Comparison of ENCODE assay signal across 13 cellular contexts in genomic region chr19:10812196-10812595, GRCh38. TPM values are rescaled to one million over a fixed set of nuclear protein-coding genes. Genes with fewer than 3 reads are reported as not detected.
DNase-seq lines count a peak whose midpoint lies in the region; ATAC-seq, FAIRE-seq and TF ChIP-seq lines count a peak whose summit lies in the region.
"Had no signal": no experiment of that assay in that cellular context is flagged by ENCODE, and none has a peak within 500 bp of the region (broad histone marks: within the 10 kb centered on the region; RNA-seq: fewer than 3 reads in every experiment).

No MANE protein-coding gene starts in this region.

- H3K4me3 Mint-ChIP-seq in CD8-positive, alpha-beta memory T cell = no peak overlapping the region
- H3K4me3 Mint-ChIP-seq in activated CD4-positive, alpha-beta memory T cell treated with anti-CD3 and anti-CD28 coated beads, Interleukin-2, amount 10 ng/mL, durations not matched to agents 7 days and 5 days = no peak overlapping the region

- TF ChIP-seq RAD21 in A549 (conservative IDR thresholded peaks at IDR 0.05 in 1 of 2, IDR thresholded peaks at IDR 0.05 in 1 of 2) = no peak

- no peaks in the 10 kb centered on the region for H3K79me2 ChIP-seq in mesendoderm (ENCODE audit: control insufficient read depth, insufficient read depth, low read length)

- no peak overlapping the region for H4K5ac ChIP-seq in mesendoderm (ENCODE audit: low read length)

- H3K9me3 Mint-ChIP-seq in CD8-positive, alpha-beta memory T cell = no peaks in the 10 kb centered on the region
- H3K9me3 Mint-ChIP-seq in activated CD4-positive, alpha-beta memory T cell treated with anti-CD3 and anti-CD28 coated beads, Interleukin-2, amount 10 ng/mL, durations not matched to agents 7 days and 5 days = peaks cover 8% of the 10 kb centered on the region

- POLR2A ChIA-PET in A549 (lab: Yijun Ruan, JAX) = interaction anchor here (0.6 kb wide), 1 partner anchor 138 kb away, joined by 10 read pairs; no protein-coding TSS in a partner anchor
- POLR2A ChIA-PET in CD8-positive, alpha-beta memory T cell (lab: Charles Lee) = no interaction called here
- POLR2A ChIA-PET in activated CD4-positive, alpha-beta memory T cell treated with anti-CD3 and anti-CD28 coated beads, Interleukin-2, amount 10 ng/mL, durations not matched to agents 7 days and 5 days (lab: Charles Lee) = no interaction called here

- no peak overlapping the region for H3K23ac ChIP-seq in mesendoderm (ENCODE audit: low read length)

- peak overlapping the region in 2 of 8 donors; percentile 47 to 71 for H3K27ac Mint-ChIP-seq in CD8-positive, alpha-beta memory T cell
- peak overlapping the region; percentile 82 for H3K27ac Mint-ChIP-seq in activated CD4-positive, alpha-beta memory T cell treated with anti-CD3 and anti-CD28 coated beads, Interleukin-2, amount 10 ng/mL, durations not matched to agents 7 days and 5 days

- WGBS in A549 (ENCODE audit: missing lambda C conversion rate) = 91% methylated on average over 14 of the region's 19 CpGs
- no CpG with 5 or more reads among the region's 19 CpGs for WGBS in mesendoderm (ENCODE audit: extremely low coverage, insufficient coverage, low lambda C conversion rate)
- 94% methylated on average over 19 of the region's 19 CpGs for WGBS in esophagus muscularis mucosa

- no peak overlapping the region for H2BK15ac ChIP-seq in mesendoderm (replicated peaks; ENCODE audit: low read depth)

- TF ChIP-seq POLR2A in A549 (IDR thresholded peaks at IDR 0.05; ENCODE audit: low read length) (no peak), esophagus muscularis mucosa (IDR thresholded peaks at IDR 0.05; ENCODE audit: low read depth) (no peak)

- no peak overlapping the region for H2BK5ac ChIP-seq in mesendoderm (ENCODE audit: low read length)

- TF ChIP-seq CTCF in A549 (IDR thresholded peaks at IDR 0.05) (no peak), esophagus muscularis mucosa (IDR thresholded peaks at IDR 0.05) (no peak)

- H3K18ac ChIP-seq in mesendoderm (ENCODE audit: low read length) = no peak overlapping the region

- H2BK120ac ChIP-seq in mesendoderm (ENCODE audit: low read depth, low read length) = no peak overlapping the region

- H3K36me3 Mint-ChIP-seq in CD8-positive, alpha-beta memory T cell = peaks cover 10 to 60% (median 12%) of the 10 kb centered on the region in 3 donors
- peaks cover 56% of the 10 kb centered on the region for H3K36me3 Mint-ChIP-seq in activated CD4-positive, alpha-beta memory T cell treated with anti-CD3 and anti-CD28 coated beads, Interleukin-2, amount 10 ng/mL, durations not matched to agents 7 days and 5 days (ENCODE audit: low read depth)

- no peak for FAIRE-seq in A549 (lab: Jason Lieb, UNC)

- H3K36me3 ChIP-seq in CD8-positive, alpha-beta memory T cell (ENCODE audit: insufficient read depth, low read length) = peaks cover 27% of the 10 kb centered on the region
- H3K36me3 ChIP-seq in mesendoderm (ENCODE audit: control insufficient read depth, insufficient read depth, low read length) = peaks cover 3% of the 10 kb centered on the region
- H3K36me3 ChIP-seq in esophagus muscularis mucosa = peaks cover 25 to 98% (median 91%) of the 10 kb centered on the region in 4 donors

- H3K27ac ChIP-seq in A549 = peak overlapping the region; percentile 80 to 90; a peak in 5 of 6 replicates
- H3K27ac ChIP-seq in CD8-positive, alpha-beta memory T cell (ENCODE audit: low read depth, low read length) = peak overlapping the region; percentile 31
- H3K27ac ChIP-seq in mesendoderm (ENCODE audit: low read depth, low read length) = no peak overlapping the region
- peak overlapping the region in 1 of 4 donors; percentile 45 for H3K27ac ChIP-seq in esophagus muscularis mucosa (replicated peaks in 1 of 4)

- CTCF ChIA-PET in A549 (lab: Yijun Ruan, JAX) = interaction anchor here (1.5 kb wide), 2 partner anchors 95 to 105 kb away, joined by 3 to 5 read pairs; partner anchors contain the start of gene DNM2
- CTCF ChIA-PET in CD8-positive, alpha-beta memory T cell (lab: Charles Lee) = no interaction called here
- CTCF ChIA-PET in activated CD4-positive, alpha-beta memory T cell treated with anti-CD3 and anti-CD28 coated beads, Interleukin-2, amount 10 ng/mL, durations not matched to agents 7 days and 5 days (lab: Charles Lee) = interaction anchor here (0.6 kb wide), 1 partner anchor 102 kb away, joined by 3 read pairs; no protein-coding TSS in a partner anchor

- H3K27me3 ChIP-seq in CD8-positive, alpha-beta memory T cell (ENCODE audit: insufficient read depth, low read length, poor library complexity, severe bottlenecking) = no peaks in the 10 kb centered on the region
- no peaks in the 10 kb centered on the region for H3K27me3 ChIP-seq in mesendoderm (ENCODE audit: insufficient read depth, low read length, poor library complexity)
- no peaks in the 10 kb centered on the region for H3K27me3 ChIP-seq in esophagus muscularis mucosa
- H3K27me3 ChIP-seq: sigmoid colon had no signal

- TF ChIP-seq EP300 in A549 (IDR thresholded peaks at IDR 0.05) (no peak), esophagus muscularis mucosa (IDR thresholded peaks at IDR 0.05) (no peak)

- no peaks in the 10 kb centered on the region for H3K9me3 ChIP-seq in A549
- no peaks in the 10 kb centered on the region for H3K9me3 ChIP-seq in CD8-positive, alpha-beta memory T cell (ENCODE audit: low read length)
- H3K9me3 ChIP-seq in esophagus muscularis mucosa = no peaks in the 10 kb centered on the region
- H3K9me3 ChIP-seq: sigmoid colon had no signal

- ATAC-seq in A549 (no peak), HG02852 (IDR thresholded peaks at IDR 0.05; ENCODE audit: unreplicated experiment) (no peak)

- peak overlapping the region; percentile 25 for H3K56ac ChIP-seq in mesendoderm (ENCODE audit: low read length)

- no peak overlapping the region for H2AK5ac ChIP-seq in mesendoderm (ENCODE audit: low read length)

- H3K4me1 Mint-ChIP-seq in CD8-positive, alpha-beta memory T cell = peaks cover 32 to 52% (median 41%) of the 10 kb centered on the region in 3 donors
- peaks cover 58% of the 10 kb centered on the region for H3K4me1 Mint-ChIP-seq in activated CD4-positive, alpha-beta memory T cell treated with anti-CD3 and anti-CD28 coated beads, Interleukin-2, amount 10 ng/mL, durations not matched to agents 7 days and 5 days

- DNase-seq in A549 (ENCODE audit: low read depth in 1 of 2, low spot score in 1 of 2) (no peak), mesendoderm (peak; percentile 38), nucleus accumbens (lab: John Stamatoyannopoulos, UW) (no peak), esophagus muscularis mucosa (ENCODE audit: extremely low spot score) (no peak)
- no peak for DNase-seq in CD8-positive, alpha-beta memory T cell
- no peak for DNase-seq in activated CD4-positive, alpha-beta memory T cell treated with anti-CD3 and anti-CD28 coated beads, Interleukin-2, amount 10 ng/mL, durations not matched to agents 7 days and 5 days
- DNase-seq: DMS79, Karpas-422, NCI-H1436 treated with DMSO at 0.1 percent for 48 hours, NCI-H226, sigmoid colon had no signal

- no peaks in the 10 kb centered on the region for H3K79me1 ChIP-seq in mesendoderm (ENCODE audit: low read length)

- H3K27me3 Mint-ChIP-seq in CD8-positive, alpha-beta memory T cell = no peaks in the 10 kb centered on the region
- H3K27me3 Mint-ChIP-seq in activated CD4-positive, alpha-beta memory T cell treated with anti-CD3 and anti-CD28 coated beads, Interleukin-2, amount 10 ng/mL, durations not matched to agents 7 days and 5 days = no peaks in the 10 kb centered on the region

- intact Hi-C loops in esophagus muscularis mucosa (cut with DNase I) = no loop called here

- no peak overlapping the region for H3K4me3 ChIP-seq in A549
- H3K4me3 ChIP-seq in CD8-positive, alpha-beta memory T cell (ENCODE audit: low read length) = no peak overlapping the region
- H3K4me3 ChIP-seq in mesendoderm (ENCODE audit: low read length) = no peak overlapping the region
- H3K4me3 ChIP-seq in esophagus muscularis mucosa = no peak overlapping the region
- H3K4me3 ChIP-seq: sigmoid colon had no signal

- H4K8ac ChIP-seq in mesendoderm (ENCODE audit: low read depth, low read length) = no peak overlapping the region

- H3K4me1 ChIP-seq in A549 = peaks cover 14% of the 10 kb centered on the region
- peaks cover 19% of the 10 kb centered on the region for H3K4me1 ChIP-seq in CD8-positive, alpha-beta memory T cell (ENCODE audit: insufficient read depth, low read length)
- no peaks in the 10 kb centered on the region for H3K4me1 ChIP-seq in mesendoderm (ENCODE audit: control insufficient read depth, low read depth, low read length)
- peaks cover 4 to 16% (median 10%) of the 10 kb centered on the region in 4 donors for H3K4me1 ChIP-seq in esophagus muscularis mucosa

- H3K9ac ChIP-seq in mesendoderm (ENCODE audit: low read length) = no peak overlapping the region

- no peak overlapping the region for H3K4ac ChIP-seq in mesendoderm (ENCODE audit: low read depth, low read length)

- H3K4me2 ChIP-seq in A549 (no peak overlapping the region), mesendoderm (ENCODE audit: low read length) (no peak overlapping the region)

RNA-seq across cellular contexts. Expression of gene TMED1, which starts 23.8 kb away (rescaled TPM):
- polyA plus RNA-seq in A549 (2011; rRNA removed) (29.3 and 29.9 TPM in 2 replicates), A549 (2017; fragmentation: RNase III; extraction: RNeasy Plus Mini Kit Qiagen cat#74134 plus additional on column Dnase treatment) (36.2 to 37.4 TPM (median 37.0 TPM) in 3 replicates)
- 49.9 and 54.2 TPM in 2 replicates for polyA plus RNA-seq in A549 (2012; cell fraction: cytosol; rRNA removed)
- 33.5 and 43.0 TPM in 2 replicates for polyA plus RNA-seq in A549 (2012; cell fraction: nucleus; rRNA removed)
- 9.7 and 10.7 TPM in 2 replicates for polyA minus RNA-seq in A549 (2011; rRNA and poly(A)+ RNA removed)
- total RNA-seq in CD8-positive, alpha-beta memory T cell = 10 to 100 TPM; 15.7 to 16.6 TPM
- 29.9 TPM for polyA plus RNA-seq in CD8-positive, alpha-beta memory T cell
- 10 to 100 TPM; 15.7 to 17.3 TPM for total RNA-seq in activated CD4-positive, alpha-beta memory T cell treated with anti-CD3 and anti-CD28 coated beads, Interleukin-2, amount 10 ng/mL, durations not matched to agents 7 days and 5 days
- 20.4 TPM for polyA plus RNA-seq in mesendoderm (2013, experiment 1 of 2)
- polyA plus RNA-seq in mesendoderm (2013, experiment 2 of 2) = 20.1 TPM
- 10 to 100 TPM; 18.7 to 29.5 (median 27.7) TPM for total RNA-seq in esophagus muscularis mucosa

RNA-seq across cellular contexts. Expression of gene C19orf38, which starts 36.0 kb away (rescaled TPM):
- polyA plus RNA-seq in A549 (2011; rRNA removed) (0.13 and 0.40 TPM in 2 replicates), A549 (2017; fragmentation: RNase III; extraction: RNeasy Plus Mini Kit Qiagen cat#74134 plus additional on column Dnase treatment) (0.09 to 0.12 TPM (median 0.10 TPM) in 3 replicates)
- 0.08 and 0.09 TPM in 2 replicates for polyA plus RNA-seq in A549 (2012; cell fraction: cytosol; rRNA removed)
- polyA plus RNA-seq in A549 (2012; cell fraction: nucleus; rRNA removed) = 0.10 and 0.56 TPM in 2 replicates
- 0.68 TPM in 1 of 2 replicates, not detected in the other for polyA minus RNA-seq in A549 (2011; rRNA and poly(A)+ RNA removed)
- under 1 TPM; 0.44 to 0.48 TPM for total RNA-seq in CD8-positive, alpha-beta memory T cell
- polyA plus RNA-seq in CD8-positive, alpha-beta memory T cell = not detected
- total RNA-seq in activated CD4-positive, alpha-beta memory T cell treated with anti-CD3 and anti-CD28 coated beads, Interleukin-2, amount 10 ng/mL, durations not matched to agents 7 days and 5 days = 1 to 10 TPM; 1.1 to 1.8 TPM
- not detected for polyA plus RNA-seq in mesendoderm (2013, experiment 1 of 2)
- 0.03 TPM for polyA plus RNA-seq in mesendoderm (2013, experiment 2 of 2)
- 1 to 10 TPM in 2 of 4 donors, under 1 TPM in 1, not detected in 1; 0.97 to 3.6 (median 1.1) TPM for total RNA-seq in esophagus muscularis mucosa
- total RNA-seq: glomerular endothelial cell had no signal

RNA-seq across cellular contexts. Expression of gene CARM1, which starts 59.2 kb away (rescaled TPM):
- polyA plus RNA-seq in A549 (2011; rRNA removed) (14.3 and 15.2 TPM in 2 replicates), A549 (2017; fragmentation: RNase III; extraction: RNeasy Plus Mini Kit Qiagen cat#74134 plus additional on column Dnase treatment) (31.4 to 32.2 TPM (median 31.8 TPM) in 3 replicates)
- polyA plus RNA-seq in A549 (2012; cell fraction: cytosol; rRNA removed) = 55.5 and 75.2 TPM in 2 replicates
- 59.7 and 93.6 TPM in 2 replicates for polyA plus RNA-seq in A549 (2012; cell fraction: nucleus; rRNA removed)
- 22.0 and 30.3 TPM in 2 replicates for polyA minus RNA-seq in A549 (2011; rRNA and poly(A)+ RNA removed)
- 10 to 100 TPM; 69.2 to 71.3 TPM for total RNA-seq in CD8-positive, alpha-beta memory T cell
- polyA plus RNA-seq in CD8-positive, alpha-beta memory T cell = 0.51 TPM
- 10 to 100 TPM; 39.3 to 40.2 TPM for total RNA-seq in activated CD4-positive, alpha-beta memory T cell treated with anti-CD3 and anti-CD28 coated beads, Interleukin-2, amount 10 ng/mL, durations not matched to agents 7 days and 5 days
- 107 TPM for polyA plus RNA-seq in mesendoderm (2013, experiment 1 of 2)
- polyA plus RNA-seq in mesendoderm (2013, experiment 2 of 2) = 114 TPM
- total RNA-seq in esophagus muscularis mucosa = 10 to 100 TPM; 24.9 to 43.5 (median 30.6) TPM
